ENCODE assay signal across 8 cellular contexts in genomic region chr7:74656911-74657691, GRCh38. TPM values are rescaled to one million over a fixed set of nuclear protein-coding genes. Genes with fewer than 3 reads are reported as not detected.
DNase-seq lines count a peak whose midpoint lies in the region; ATAC-seq and TF ChIP-seq lines count a peak whose summit lies in the region.

No MANE protein-coding gene starts in this region.

- peak; percentile 59 for ATAC-seq in GM21381 (IDR thresholded peaks at IDR 0.05; ENCODE audit: unreplicated experiment)

- CTCF ChIA-PET in Calu3 (lab: Charles Lee), result no interaction called here

- no peaks in the 10 kb centered on the region for H3K27me3 Mint-ChIP-seq in Calu3 (ENCODE audit: unreplicated experiment)

- 0% methylated on average over 9 to 37 of the region's 59 CpGs for WGBS in mesodermal cell (ENCODE audit: insufficient coverage in 2 of 2), 2 experiments

- peak overlapping the region; percentile 71 for H3K27ac Mint-ChIP-seq in Calu3 (ENCODE audit: unreplicated experiment)

- no peaks in the 10 kb centered on the region for H3K9me3 Mint-ChIP-seq in Calu3 (ENCODE audit: low read depth, unreplicated experiment)

- H3K27me3 ChIP-seq in endocrine pancreas (ENCODE audit: control insufficient read depth, insufficient read depth, low read length), result no peaks in the 10 kb centered on the region

- H3K27ac ChIP-seq in mesodermal cell (ENCODE audit: low read depth, low read length, severe bottlenecking), result peak overlapping the region; percentile 97

- peak overlapping the region; percentile 73 for H3K9ac ChIP-seq in endocrine pancreas (ENCODE audit: control insufficient read depth, insufficient read depth, low read length)

- H3K4me3 Mint-ChIP-seq in Calu3 (ENCODE audit: low read depth, unreplicated experiment), result peak overlapping the region; percentile 65

- no peaks in the 10 kb centered on the region for H3K9me3 ChIP-seq in endocrine pancreas (ENCODE audit: control insufficient read depth, low read length)
- no peaks in the 10 kb centered on the region for H3K9me3 ChIP-seq in mesodermal cell (ENCODE audit: control insufficient read depth, low read length)

- peaks cover 24% of the 10 kb centered on the region for H3K4me1 Mint-ChIP-seq in Calu3 (ENCODE audit: low read depth, unreplicated experiment)

- no peaks in the 10 kb centered on the region for H3K36me3 ChIP-seq in endocrine pancreas (ENCODE audit: control insufficient read depth, insufficient read depth, low read length)
- H3K36me3 ChIP-seq in mesodermal cell (ENCODE audit: control insufficient read depth, insufficient read depth, low read length), result peaks cover 16% of the 10 kb centered on the region

- no peak for TF ChIP-seq CTCF in Calu3 (IDR thresholded peaks at IDR 0.05; ENCODE audit: unreplicated experiment)

- peak; percentile 96 for DNase-seq in Calu3
- peak; percentile 42 to 97 (median 94) for DNase-seq in HUDEP-2 (lab: John Stamatoyannopoulos, UW; ENCODE audit: unreplicated experiment in 76 of 76)
- peak; percentile 100 for DNase-seq in NOMO-1 treated with DMSO at 0.1 percent for 48 hours (lab: John Stamatoyannopoulos, UW; ENCODE audit: unreplicated experiment)
- DNase-seq in activated CD8-positive, alpha-beta memory T cell treated with anti-CD3 and anti-CD28 coated beads, Interleukin-2, amount 50 U/mL, for 1 hour (ENCODE audit: extremely low read depth), result peak; percentile 95
- DNase-seq in stimulated activated CD8-positive, alpha-beta memory T cell treated with anti-CD3 and anti-CD28 coated beads, Interleukin-15, amount 100 ng/mL, for 1 hour (ENCODE audit: low read depth), result peak; percentile 96

- BruUV-seq in Calu3 (replicated peaks; lab: Mats Ljungman, UMichigan), result no TSS peak

- no peaks in the 10 kb centered on the region for H3K4me1 ChIP-seq in endocrine pancreas (ENCODE audit: control insufficient read depth, insufficient read depth, low read length)
- H3K4me1 ChIP-seq in mesodermal cell (ENCODE audit: control insufficient read depth, insufficient read depth, low read length, poor library complexity, severe bottlenecking), result peaks cover 27% of the 10 kb centered on the region

- peaks cover 51% of the 10 kb centered on the region for H3K36me3 Mint-ChIP-seq in Calu3 (ENCODE audit: insufficient read depth, unreplicated experiment)

- intact Hi-C loops in Calu3 (cut with micrococcal nuclease; ENCODE audit: unreplicated experiment), result loop anchor here (2.0 kb wide), 1 partner anchor 22 kb away; no protein-coding TSS in a partner anchor

- H3K4me3 ChIP-seq in endocrine pancreas (ENCODE audit: control insufficient read depth, insufficient read depth, low read length) (peak overlapping the region; percentile 90), mesodermal cell (ENCODE audit: extremely low read depth, insufficient read depth, low read length, poor library complexity, severe bottlenecking) (peak overlapping the region; percentile 86)

RNA-seq across cellular contexts. Expression of gene GTF2I, which starts 0.4 kb away (rescaled TPM):
- 175 and 177 TPM in 2 replicates for total RNA-seq in Calu3 (2022)
- polyA plus RNA-seq in mesodermal cell (2013, experiment 1 of 2), result 165 TPM
- polyA plus RNA-seq in mesodermal cell (2013, experiment 2 of 2), result 167 TPM

Comparison
In these comparisons a context has a peak if more than half of its experiments do, and no peak if none do; other contexts are left out.
1. Peak in every context shown above with its lines: DNase-seq, ATAC-seq, H3K4me3 ChIP-seq and H3K27ac ChIP-seq.